2 cellular contexts compared by ENCODE assay signal in genomic region chr13:114131581-114132418, GRCh38.
TF ChIP-seq lines count a peak whose summit lies in the region.

No MANE protein-coding gene starts in this region.

TF ChIP-seq in GM23338, 12 proteins besides CTCF, POLR2A, EP300 and RAD21:
- TF ChIP-seq ZNF331 (CRISPR knock-in tag; IDR thresholded peaks at IDR 0.05; ENCODE audit: low read depth) (no peak), NANOG (IDR thresholded peaks at IDR 0.05; ENCODE audit: borderline replicate concordance) (no peak), CREB1 (CRISPR knock-in tag; IDR thresholded peaks at IDR 0.05; ENCODE audit: low read depth) (no peak), ZNF114 (CRISPR knock-in tag; IDR thresholded peaks at IDR 0.05) (no peak), JUNB (IDR thresholded peaks at IDR 0.05; ENCODE audit: unreplicated experiment) (no peak), ETS1 (IDR thresholded peaks at IDR 0.05) (no peak), ZNF462 (CRISPR knock-in tag; IDR thresholded peaks at IDR 0.05) (no peak), STAT1 (IDR thresholded peaks at IDR 0.05; ENCODE audit: unreplicated experiment) (no peak), EZH2 (IDR thresholded peaks at IDR 0.05; ENCODE audit: low read depth, unreplicated experiment) (no peak), POLR2AphosphoS5 (IDR thresholded peaks at IDR 0.05; ENCODE audit: low read depth) (no peak), REST (IDR thresholded peaks at IDR 0.05; ENCODE audit: unreplicated experiment) (no peak), EZH2phosphoT487 (IDR thresholded peaks at IDR 0.05; ENCODE audit: unreplicated experiment) (no peak)

TF ChIP-seq in GM12878, 131 proteins besides CTCF, POLR2A, EP300 and RAD21 (continues in another document):
- TF ChIP-seq E2F4 (IDR thresholded peaks at IDR 0.05; ENCODE audit: low read depth, low read length) (no peak), IRF5 (IDR thresholded peaks at IDR 0.05; ENCODE audit: borderline replicate concordance) (0 out of 2 replicates have a peak, but pooled peaks have one; percentile 10), NR2C2 (IDR thresholded peaks at IDR 0.05; ENCODE audit: borderline replicate concordance, control insufficient read depth, insufficient read length, low read depth) (no peak), PKNOX1 (IDR thresholded peaks at IDR 0.05) (no peak), TBL1XR1 (IDR thresholded peaks at IDR 0.05; ENCODE audit: low read depth, low read length) (no peak), RFX5 (IDR thresholded peaks at IDR 0.05; ENCODE audit: low read depth, low read length) (no peak), SREBF1 (IDR thresholded peaks at IDR 0.05; ENCODE audit: low read length) (no peak), LARP7 (IDR thresholded peaks at IDR 0.05) (no peak; the same call in 1 of the 2 replicates), MTA2 (IDR thresholded peaks at IDR 0.05; ENCODE audit: low read depth) (peak; percentile 27; the same call in 1 of the 2 replicates), CBX5 (IDR thresholded peaks at IDR 0.05; ENCODE audit: low read depth) (no peak), HDGF (IDR thresholded peaks at IDR 0.05) (peak; percentile 93), SMAD1 (IDR thresholded peaks at IDR 0.05; ENCODE audit: low read depth, partially characterized antibody) (no peak), GATAD2B (conservative IDR thresholded peaks at IDR 0.05; ENCODE audit: low read depth) (no peak), CHD1 (IDR thresholded peaks at IDR 0.05; ENCODE audit: low read depth, low read length) (no peak), E4F1 (IDR thresholded peaks at IDR 0.05; ENCODE audit: borderline replicate concordance, partially characterized antibody) (no peak), SUPT20H (IDR thresholded peaks at IDR 0.05; ENCODE audit: borderline replicate concordance, control insufficient read depth, low read depth, low read length) (no peak), NRF1 (conservative IDR thresholded peaks at IDR 0.05; ENCODE audit: low read depth, low read length) (no peak), PBX3 (IDR thresholded peaks at IDR 0.05; ENCODE audit: insufficient replicate concordance, low read depth, low read length) (no peak), IRF4 (IDR thresholded peaks at IDR 0.05; ENCODE audit: low read depth, low read length) (no peak), ZZZ3 (IDR thresholded peaks at IDR 0.05; ENCODE audit: control insufficient read depth, insufficient read length, low read depth) (no peak), YY1 (IDR thresholded peaks at IDR 0.05; ENCODE audit: low read depth, low read length) (no peak), MXI1 (IDR thresholded peaks at IDR 0.05; ENCODE audit: low read depth, low read length) (peak; percentile 45; the same call in 1 of the 2 replicates), POLR2AphosphoS5 (IDR thresholded peaks at IDR 0.05; ENCODE audit: low read length) (no peak), TCF7 (IDR thresholded peaks at IDR 0.05; ENCODE audit: borderline replicate concordance) (no peak), NR2F1 (conservative IDR thresholded peaks at IDR 0.05) (no peak), NFIC (IDR thresholded peaks at IDR 0.05; ENCODE audit: low read depth, low read length) (no peak), CREB1 (IDR thresholded peaks at IDR 0.05; ENCODE audit: low read depth) (0 out of 2 replicates have a peak, but pooled peaks have one; percentile 4), CBFB (IDR thresholded peaks at IDR 0.05; ENCODE audit: low read depth) (no peak), ZNF217 (IDR thresholded peaks at IDR 0.05) (no peak), ZNF384 (IDR thresholded peaks at IDR 0.05; ENCODE audit: borderline replicate concordance, low read depth, low read length) (no peak), MLLT1 (IDR thresholded peaks at IDR 0.05) (peak; percentile 78), ZBTB40 (IDR thresholded peaks at IDR 0.05; ENCODE audit: borderline replicate concordance) (no peak; the same call in 1 of the 2 replicates), RB1 (IDR thresholded peaks at IDR 0.05; ENCODE audit: borderline replicate concordance) (no peak), SP1 (IDR thresholded peaks at IDR 0.05; ENCODE audit: low read depth, low read length) (no peak), MYC (IDR thresholded peaks at IDR 0.05; ENCODE audit: insufficient read depth, insufficient read length, insufficient replicate concordance, low read length, severe bottlenecking) (no peak), NKRF (conservative IDR thresholded peaks at IDR 0.05) (peak; percentile 16; the same call in 1 of the 2 replicates), IKZF2 (IDR thresholded peaks at IDR 0.05) (peak in 1 of 2 experiments; percentile 31; a peak in 1 of 4 replicates), KAT2A (conservative IDR thresholded peaks at IDR 0.05; ENCODE audit: control insufficient read depth, low read depth, low read length) (no peak), POLR2AphosphoS2 (IDR thresholded peaks at IDR 0.05; ENCODE audit: low read depth, low read length) (no peak), ETV6 (conservative IDR thresholded peaks at IDR 0.05 in 1 of 2, IDR thresholded peaks at IDR 0.05 in 1 of 2; ENCODE audit: borderline replicate concordance in 1 of 2, low read depth in 1 of 2) (no peak), NFYA (IDR thresholded peaks at IDR 0.05; ENCODE audit: borderline replicate concordance, low read depth, low read length) (no peak), HDAC6 (IDR thresholded peaks at IDR 0.05; ENCODE audit: unreplicated experiment) (peak; percentile 25), SIX5 (IDR thresholded peaks at IDR 0.05; ENCODE audit: low read depth, low read length, severe bottlenecking) (no peak), GABPA (IDR thresholded peaks at IDR 0.05; ENCODE audit: low read depth) (no peak), SREBF2 (IDR thresholded peaks at IDR 0.05; ENCODE audit: low read length) (no peak), TCF12 (IDR thresholded peaks at IDR 0.05; ENCODE audit: low read depth, low read length) (no peak), SPI1 (IDR thresholded peaks at IDR 0.05; ENCODE audit: borderline replicate concordance, insufficient read depth, low read depth, low read length) (no peak), FOXK2 (IDR thresholded peaks at IDR 0.05) (no peak), ZSCAN29 (IDR thresholded peaks at IDR 0.05) (no peak), ZBED1 (IDR thresholded peaks at IDR 0.05; ENCODE audit: borderline replicate concordance) (no peak)
